13 cellular contexts compared by ENCODE assay signal in genomic region chr21:26945916-26946315, GRCh38. TPM values are rescaled to one million over a fixed set of nuclear protein-coding genes. Genes with fewer than 3 reads are reported as not detected.
DNase-seq lines count a peak whose midpoint lies in the region; ATAC-seq and TF ChIP-seq lines count a peak whose summit lies in the region.
"Had no signal": no experiment of that assay in that cellular context is flagged by ENCODE, and none has a peak within 500 bp of the region (broad histone marks: within the 10 kb centered on the region; RNA-seq: fewer than 3 reads in every experiment).

No MANE protein-coding gene starts in this region.

- no peaks in the 10 kb centered on the region for H3F3A ChIP-seq in SK-N-SH (replicated peaks; ENCODE audit: insufficient read depth)

- H2BK12ac ChIP-seq in neuronal stem cell (ENCODE audit: low read length) = no peak overlapping the region

- CTCF ChIA-PET in SK-N-SH (lab: Yijun Ruan, JAX) = no interaction called here

- no peak overlapping the region for H3K14ac ChIP-seq in neuronal stem cell (ENCODE audit: low read length)

- POLR2A ChIA-PET in SK-N-SH (lab: Yijun Ruan, JAX) = no interaction called here

- H4K91ac ChIP-seq in neuronal stem cell (ENCODE audit: low read depth, low read length, poor library complexity) = no peak overlapping the region

- no peak overlapping the region for H3K18ac ChIP-seq in neuronal stem cell (ENCODE audit: low read length)

- H3K4me1 ChIP-seq in SK-N-SH (ENCODE audit: control insufficient read depth in 1 of 2, insufficient read depth in 2 of 2, low read depth in 1 of 2, low read length in 1 of 2) = peaks cover 0 to 3% of the 10 kb centered on the region in 2 experiments; a peak in 2 of 4 replicates
- peaks cover 0 to 9% of the 10 kb centered on the region in 2 donors for H3K4me1 ChIP-seq in neuronal stem cell (ENCODE audit: control insufficient read depth in 2 of 2, insufficient read depth in 1 of 2, low read depth in 1 of 2, low read length in 2 of 2)
- H3K4me1 ChIP-seq in uterus = peaks cover 0 to 5% of the 10 kb centered on the region in 2 donors

- H3K4ac ChIP-seq in neuronal stem cell (ENCODE audit: low read length) = no peak overlapping the region

- no peaks in the 10 kb centered on the region for H3K9me2 ChIP-seq in SK-N-SH

- H3K79me2 ChIP-seq in SK-N-SH (ENCODE audit: insufficient read depth) = no peaks in the 10 kb centered on the region

- TF ChIP-seq CTCF in SK-N-SH (IDR thresholded peaks at IDR 0.05) (no peak), uterus (IDR thresholded peaks at IDR 0.05) (no peak)

- H2AK5ac ChIP-seq in neuronal stem cell (ENCODE audit: low read depth, low read length) = no peak overlapping the region

- no peaks in the 10 kb centered on the region for H4K20me1 ChIP-seq in SK-N-SH (ENCODE audit: insufficient read depth)

- H3K4me2 ChIP-seq in SK-N-SH (no peak overlapping the region), neuronal stem cell (ENCODE audit: insufficient read depth, low read length, poor library complexity, severe bottlenecking) (no peak overlapping the region)

- H3K23ac ChIP-seq in neuronal stem cell (ENCODE audit: low read depth, low read length, poor library complexity) = no peak overlapping the region

- H3K4me3 ChIP-seq in SK-N-SH (ENCODE audit: low read depth in 2 of 2, low read length in 1 of 2) (no peak overlapping the region), neuronal stem cell (ENCODE audit: low read length in 2 of 2) (no peak overlapping the region), uterus (no peak overlapping the region)
- H3K4me3 ChIP-seq: K562 had no signal

- no peak overlapping the region for H2BK15ac ChIP-seq in neuronal stem cell (ENCODE audit: low read length)

- H3K36me3 ChIP-seq in SK-N-SH (replicated peaks in 1 of 2; ENCODE audit: control insufficient read depth in 1 of 2, insufficient read depth in 2 of 2, low read length in 1 of 2) = peaks cover 0 to 19% of the 10 kb centered on the region in 2 experiments
- no peaks in the 10 kb centered on the region for H3K36me3 ChIP-seq in neuronal stem cell (replicated peaks in 1 of 2; ENCODE audit: control insufficient read depth in 2 of 2, insufficient read depth in 2 of 2, low read length in 2 of 2)
- H3K36me3 ChIP-seq in uterus = no peaks in the 10 kb centered on the region

- no peak for TF ChIP-seq POLR2A in uterus (IDR thresholded peaks at IDR 0.05)

- WGBS in SK-N-SH (ENCODE audit: low lambda C conversion rate) = 67% methylated on average over 8 of the region's 8 CpGs
- no CpG with 5 or more reads among the region's 8 CpGs for WGBS in neuronal stem cell (ENCODE audit: extremely low coverage in 2 of 2, insufficient read length in 2 of 2, insufficient replicate concordance in 1 of 2), 2 donors

- no peak for TF ChIP-seq EP300 in SK-N-SH (IDR thresholded peaks at IDR 0.05; ENCODE audit: borderline replicate concordance in 1 of 2, low read depth in 1 of 2, low read length in 1 of 2)

- no peak overlapping the region for H4K8ac ChIP-seq in neuronal stem cell (ENCODE audit: low read depth, low read length)

- H3K9me3 ChIP-seq in SK-N-SH = no peaks in the 10 kb centered on the region
- no peaks in the 10 kb centered on the region for H3K9me3 ChIP-seq in neuronal stem cell (replicated peaks in 1 of 2; ENCODE audit: control insufficient read depth in 2 of 2, insufficient read depth in 1 of 2, low read depth in 1 of 2, low read length in 2 of 2)
- H3K9me3 ChIP-seq in uterus = no peaks in the 10 kb centered on the region

- ATAC-seq in SK-N-SH treated with all-trans-retinoic acid at 6 μM for 48 hours (peak; percentile 26; the same call in 2 of the 3 replicates), GM18870 (IDR thresholded peaks at IDR 0.05; ENCODE audit: unreplicated experiment) (no peak)
- ATAC-seq: activated T-helper 17 cell treated with anti-CD3 and anti-CD28 coated beads, Interleukin-2, amount 50 U/mL, for 72 hours; K562 had no signal

- H3K27me3 ChIP-seq in SK-N-SH (ENCODE audit: insufficient read depth) (no peaks in the 10 kb centered on the region), neuronal stem cell (ENCODE audit: control insufficient read depth in 3 of 3, insufficient read depth in 3 of 3, low read depth in 1 of 3, low read length in 3 of 3) (no peaks in the 10 kb centered on the region), uterus (no peaks in the 10 kb centered on the region)

- intact Hi-C loops in head of caudate nucleus (cut with DNase I) (no loop called here), uterus (cut with DNase I; ENCODE audit: low total_unique reads) (no loop called here)

- no peaks in the 10 kb centered on the region for H3K79me1 ChIP-seq in neuronal stem cell (ENCODE audit: low read depth, low read length)

- TF ChIP-seq RAD21 in SK-N-SH (IDR thresholded peaks at IDR 0.05; ENCODE audit: low read length) = no peak

- DNase-seq in SK-N-SH (no peak), head of caudate nucleus (peak in 29 of 42 donors; percentile 17 to 76 (median 36)), neuronal stem cell (ENCODE audit: low spot score) (no peak), uterus (peak in 1 of 2 donors; percentile 33), SHP77 treated with DMSO at 0.1 percent for 48 hours (lab: John Stamatoyannopoulos, UW) (no peak)
- DNase-seq in stimulated activated CD4-positive, alpha-beta T cell treated with anti-CD3 and anti-CD28 coated beads, Interleukin-4, amount 100 ng/mL, for 24 hours = no peak
- DNase-seq: DMS53; naive B cell; stimulated activated CD4-positive, alpha-beta T cell treated with anti-CD3 and anti-CD28 coated beads, Interleukin-4, amount 100 ng/mL, for 1 hour had no signal

- H3K9ac ChIP-seq in SK-N-SH = no peak overlapping the region
- H3K9ac ChIP-seq in neuronal stem cell (ENCODE audit: low read depth, low read length, poor library complexity) = no peak overlapping the region

- H2BK5ac ChIP-seq in neuronal stem cell (ENCODE audit: low read length) = no peak overlapping the region

- H2AFZ ChIP-seq in SK-N-SH (ENCODE audit: low read depth) (no peak overlapping the region), neuronal stem cell (ENCODE audit: low read length) (peak overlapping the region; percentile 82)

- H2BK120ac ChIP-seq in neuronal stem cell (ENCODE audit: low read depth, low read length) = no peak overlapping the region

- H3K27ac ChIP-seq in SK-N-SH (ENCODE audit: low read depth in 2 of 2, low read length in 1 of 2) (no peak overlapping the region), neuronal stem cell (replicated peaks; ENCODE audit: low read length) (no peak overlapping the region), uterus (peak overlapping the region; percentile 73 to 76)

TF ChIP-seq in SK-N-SH treated with all-trans-retinoic acid at 6 μM for 48 hours, 23 proteins besides CTCF, POLR2A, EP300 and RAD21 (continues in another document):
- TF ChIP-seq PATZ1 (CRISPR knock-in tag; IDR thresholded peaks at IDR 0.05; ENCODE audit: borderline replicate concordance) (no peak), ESRRG (CRISPR knock-in tag; IDR thresholded peaks at IDR 0.05) (no peak), GLIS3 (CRISPR knock-in tag; IDR thresholded peaks at IDR 0.05) (no peak), ZFP3 (CRISPR knock-in tag; IDR thresholded peaks at IDR 0.05) (no peak), ZC3H10 (CRISPR knock-in tag; IDR thresholded peaks at IDR 0.05) (no peak), ZNF70 (CRISPR knock-in tag; IDR thresholded peaks at IDR 0.05) (no peak)

TF ChIP-seq in SK-N-SH, 30 proteins besides CTCF, POLR2A, EP300 and RAD21:
- TF ChIP-seq MEF2A (IDR thresholded peaks at IDR 0.05; ENCODE audit: borderline replicate concordance, low read depth) = no peak
- no peak for TF ChIP-seq POLR2AphosphoS5 (IDR thresholded peaks at IDR 0.05; ENCODE audit: low read depth, low read length)
- no peak for TF ChIP-seq ELF1 (IDR thresholded peaks at IDR 0.05)
- TF ChIP-seq MXI1 (IDR thresholded peaks at IDR 0.05; ENCODE audit: low read depth, low read length) = no peak
- TF ChIP-seq TCF12 (IDR thresholded peaks at IDR 0.05) = no peak
- TF ChIP-seq RCOR1 (IDR thresholded peaks at IDR 0.05; ENCODE audit: low read length) = no peak
- TF ChIP-seq JUND (IDR thresholded peaks at IDR 0.05) = no peak
- TF ChIP-seq YY1 (IDR thresholded peaks at IDR 0.05; ENCODE audit: low read depth) = no peak
- no peak for TF ChIP-seq REST (IDR thresholded peaks at IDR 0.05; ENCODE audit: low read depth, low read length)
- no peak for TF ChIP-seq FOXM1 (IDR thresholded peaks at IDR 0.05; ENCODE audit: low read depth)

RNA-seq across cellular contexts. Expression of gene ADAMTS5, which starts 21.0 kb away (rescaled TPM):
- 0.90 and 1.5 TPM in 2 replicates for polyA plus RNA-seq in SK-N-SH (2012; rRNA removed)
- 1.2 and 1.3 TPM in 2 replicates for polyA plus RNA-seq in SK-N-SH (2012; cell fraction: cytosol; rRNA removed)
- 1.3 and 2.6 TPM in 2 replicates for polyA plus RNA-seq in SK-N-SH (2012; cell fraction: nucleus; rRNA removed)
- 0.06 TPM for polyA plus RNA-seq in neuronal stem cell (2013, experiment 1 of 2)
- 0.07 TPM for polyA plus RNA-seq in neuronal stem cell (2013, experiment 2 of 2)
- 10 to 100 TPM; 24.8 to 99.7 (median 48.4) TPM for total RNA-seq in uterus
- total RNA-seq: activated T-helper 17 cell treated with anti-CD3 and anti-CD28 coated beads, Interleukin-2, amount 50 U/mL, for 72 hours; K562 had no signal
- polyA plus RNA-seq: K562 had no signal

Comparison
In these comparisons a context has a peak if more than half of its experiments do, and no peak if none do; other contexts are left out.
1. DNase-seq: peak in head of caudate nucleus (29 of 42); none in SK-N-SH (single experiment), neuronal stem cell (single experiment), SHP77 treated with DMSO at 0.1 percent for 48 hours (single experiment) and stimulated activated CD4-positive, alpha-beta T cell treated with anti-CD3 and anti-CD28 coated beads, Interleukin-4, amount 100 ng/mL, for 24 hours (single experiment).
2. H3K27ac ChIP-seq: peak in uterus (2 of 2); none in SK-N-SH (0 of 2) and neuronal stem cell (single experiment).